In the genomic region with DNA sequence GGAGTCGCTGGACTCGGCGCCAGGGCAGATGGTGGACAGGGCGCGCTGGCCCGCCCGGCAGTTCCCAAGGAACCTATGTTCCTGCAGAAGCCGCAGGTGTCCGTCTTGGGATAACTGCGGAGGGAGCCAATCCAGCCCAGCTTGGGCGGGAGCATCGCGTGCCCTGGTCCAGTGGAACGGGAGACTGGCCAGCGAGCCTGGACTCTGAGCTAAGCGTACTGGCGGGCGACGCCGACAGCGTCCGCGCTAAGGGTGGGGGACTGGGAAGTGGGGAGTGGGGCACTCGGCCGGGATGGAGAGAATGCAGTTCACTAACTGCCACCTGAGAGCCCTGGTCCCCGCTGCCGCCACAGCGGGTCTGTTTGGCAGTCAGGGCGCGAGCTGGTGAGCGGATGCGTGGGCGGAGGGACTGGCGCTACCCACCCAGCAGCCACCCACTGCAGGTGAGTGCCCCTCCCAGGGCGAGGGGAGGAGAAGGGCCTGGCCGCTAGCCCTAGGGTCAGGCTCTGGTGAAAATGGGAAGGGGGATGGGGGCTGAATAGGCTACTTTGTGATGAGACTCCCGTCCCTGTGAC, we compare ENCODE assay signal across 1 cellular context.
TF ChIP-seq lines count a peak whose summit lies in the region.

No MANE protein-coding gene starts in this region.

TF ChIP-seq in WTC11, 78 proteins besides CTCF, POLR2A, EP300 and RAD21 (continued from another document):
- TF ChIP-seq, protein P1, sequence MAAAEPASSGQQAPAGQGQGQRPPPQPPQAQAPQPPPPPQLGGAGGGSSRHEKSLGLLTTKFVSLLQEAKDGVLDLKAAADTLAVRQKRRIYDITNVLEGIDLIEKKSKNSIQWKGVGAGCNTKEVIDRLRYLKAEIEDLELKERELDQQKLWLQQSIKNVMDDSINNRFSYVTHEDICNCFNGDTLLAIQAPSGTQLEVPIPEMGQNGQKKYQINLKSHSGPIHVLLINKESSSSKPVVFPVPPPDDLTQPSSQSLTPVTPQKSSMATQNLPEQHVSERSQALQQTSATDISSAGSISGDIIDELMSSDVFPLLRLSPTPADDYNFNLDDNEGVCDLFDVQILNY (CRISPR knock-in tag; IDR thresholded peaks at IDR 0.05): no peak
- TF ChIP-seq NR1H2 (CRISPR knock-in tag; IDR thresholded peaks at IDR 0.05) (no peak), MXD4 (CRISPR knock-in tag; IDR thresholded peaks at IDR 0.05; ENCODE audit: borderline replicate concordance) (no peak)
